Comparison of ENCODE assay signal across 7 cellular contexts in the genomic region with DNA sequence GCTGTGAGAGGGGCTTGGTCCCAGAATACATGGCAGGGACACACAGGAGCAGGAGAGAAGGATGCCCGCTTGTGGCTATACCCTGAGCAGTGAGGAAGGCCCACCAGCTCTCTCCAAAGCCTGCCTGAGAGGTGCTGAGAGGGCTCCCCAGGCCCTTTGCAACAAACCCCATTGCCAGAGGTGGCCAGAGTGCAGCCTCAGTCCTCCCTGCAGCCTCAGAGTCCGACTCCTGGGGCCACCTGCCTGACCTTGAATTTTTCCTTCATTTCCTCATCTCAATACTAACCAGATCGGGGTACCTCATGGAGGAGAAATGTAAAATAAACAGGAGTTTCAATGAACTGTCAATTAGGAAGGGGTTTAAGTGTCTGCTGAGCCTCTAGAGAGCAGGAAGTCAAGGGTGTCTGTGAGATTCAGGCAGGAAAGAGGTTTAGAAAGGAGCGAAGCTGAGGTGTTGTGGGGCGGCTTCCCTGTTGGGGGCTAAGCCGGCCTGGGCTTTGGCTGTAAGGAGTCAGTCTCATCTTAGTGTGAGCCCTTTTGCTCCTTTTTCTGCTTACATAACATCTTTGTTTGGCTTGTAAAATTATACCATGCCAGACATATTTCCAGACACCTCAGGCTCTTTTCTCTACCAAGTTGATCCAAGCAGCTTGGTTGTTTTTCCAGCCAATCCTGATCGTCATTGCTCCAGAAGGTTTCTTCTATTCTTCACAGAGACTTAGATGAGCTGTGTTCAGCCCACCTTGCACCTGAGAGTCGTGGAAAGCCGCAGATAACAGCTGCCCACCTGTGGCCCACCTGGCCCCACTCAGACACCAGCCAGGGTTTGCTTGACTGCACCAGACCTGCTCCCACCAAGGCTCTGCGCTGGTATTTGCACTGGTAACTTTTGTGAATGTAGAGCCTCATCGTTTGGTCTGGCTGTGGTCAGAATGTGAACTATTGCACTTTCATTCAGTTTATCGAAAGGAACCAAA. TPM values are rescaled to one million over a fixed set of nuclear protein-coding genes. Genes with fewer than 3 reads are reported as not detected.
DNase-seq lines count a peak whose midpoint lies in the region; ATAC-seq and TF ChIP-seq lines count a peak whose summit lies in the region.

No MANE protein-coding gene starts in this region.

- H3K27ac Mint-ChIP-seq in naive B cell = peak overlapping the region; percentile 8 to 92 (median 90)

- H3K36me3 Mint-ChIP-seq in naive B cell = no peaks in the 10 kb centered on the region

- no peak for DNase-seq in PC-3
- peak; percentile 28 for DNase-seq in naive B cell
- no peak for DNase-seq in NCI-H510A treated with DMSO at 0.1 percent for 48 hours (lab: John Stamatoyannopoulos, UW)
- no peak for DNase-seq in right cardiac atrium
- no peak for DNase-seq in occipital lobe (lab: John Stamatoyannopoulos, UW)

- POLR2A ChIA-PET in PC-3 (lab: Charles Lee; ENCODE audit: unreplicated experiment) = no interaction called here

- no peaks in the 10 kb centered on the region for H3K9me2 ChIP-seq in PC-3 (replicated peaks; ENCODE audit: low read length)

- no peaks in the 10 kb centered on the region for H3K27me3 Mint-ChIP-seq in naive B cell

- H3K4me3 ChIP-seq in PC-3 (ENCODE audit: low read length) (no peak overlapping the region), right cardiac atrium (ENCODE audit: low read length) (no peak overlapping the region)

- H3F3A ChIP-seq in PC-3 (ENCODE audit: low read length, unreplicated experiment) = no peaks in the 10 kb centered on the region

- peak overlapping the region in 7 of 8 donors; percentile 12 to 81 (median 50) for H3K4me3 Mint-ChIP-seq in naive B cell

- H3K79me2 ChIP-seq in PC-3 (ENCODE audit: low read length) = peaks cover 92% of the 10 kb centered on the region

- H3K27ac ChIP-seq in PC-3 (ENCODE audit: low read length) = no peak overlapping the region
- no peak overlapping the region for H3K27ac ChIP-seq in right cardiac atrium (ENCODE audit: low read length)

- no peaks in the 10 kb centered on the region for H3K9me3 Mint-ChIP-seq in naive B cell

- no peaks in the 10 kb centered on the region for H4K20me1 ChIP-seq in PC-3 (ENCODE audit: low read length)

- peaks cover 7% of the 10 kb centered on the region for H3K4me1 ChIP-seq in PC-3 (ENCODE audit: insufficient read depth, low read length)
- peaks cover 3% of the 10 kb centered on the region for H3K4me1 ChIP-seq in right cardiac atrium (ENCODE audit: control insufficient read depth, insufficient read depth, low read length)

- H3K9me3 ChIP-seq in PC-3 (ENCODE audit: low read length) (no peaks in the 10 kb centered on the region), right cardiac atrium (ENCODE audit: control insufficient read depth, low read length) (no peaks in the 10 kb centered on the region)

- CTCF ChIA-PET in PC-3 (lab: Charles Lee) = interaction anchor here (0.6 kb wide), 1 partner anchor 237 kb away, joined by 3 read pairs; no protein-coding TSS in a partner anchor

- H2AFZ ChIP-seq in PC-3 (ENCODE audit: low read length) = no peak overlapping the region

- H3K9ac ChIP-seq in PC-3 (ENCODE audit: low read length) = no peak overlapping the region

- H3K27me3 ChIP-seq in PC-3 (ENCODE audit: low read length) = no peaks in the 10 kb centered on the region
- H3K27me3 ChIP-seq in right cardiac atrium (ENCODE audit: control insufficient read depth, insufficient read depth) = no peaks in the 10 kb centered on the region

- no peak for TF ChIP-seq CTCF in PC-3 (conservative IDR thresholded peaks at IDR 0.05; ENCODE audit: low read depth, low read length)

- peaks cover 65 to 87% (median 72%) of the 10 kb centered on the region in 3 donors for H3K4me1 Mint-ChIP-seq in naive B cell

- ATAC-seq in GM18873 (IDR thresholded peaks at IDR 0.05; ENCODE audit: low FRiP score, unreplicated experiment) (peak; percentile 51), HG02623 (IDR thresholded peaks at IDR 0.05; ENCODE audit: unreplicated experiment) (peak; percentile 56), PC-3 (peak; percentile 12), naive B cell (ENCODE audit: low read depth in 2 of 2) (peak; percentile 46 to 53), right cardiac atrium (no peak)

- intact Hi-C loops in PC-3 (cut with micrococcal nuclease) = no loop called here
- intact Hi-C loops in right cardiac atrium (cut with DNase I) = no loop called here

- H3K36me3 ChIP-seq in PC-3 (ENCODE audit: low read depth, low read length) = no peaks in the 10 kb centered on the region

- no TSS peak for BruUV-seq in PC-3 (replicated peaks; lab: Mats Ljungman, UMichigan)

- 75% methylated on average over 12 of the region's 12 CpGs for WGBS in right cardiac atrium

- no peak overlapping the region for H3K4me2 ChIP-seq in PC-3 (ENCODE audit: low read length)

RNA-seq across cellular contexts. Expression of gene CMTM7, which starts 36.7 kb away (rescaled TPM):
- total RNA-seq in PC-3 (2014; rRNA removed) = 37.1 and 71.0 TPM in 2 replicates
- 100 to 1,000 TPM in 2 of 6 donors, 10 to 100 TPM in 4; 56.8 to 116 (median 73.3) TPM for polyA plus RNA-seq in naive B cell (ENCODE audit: low read depth in 6 of 6)
- 1 to 10 TPM; 5.7 to 8.4 (median 6.7) TPM for total RNA-seq in right cardiac atrium
- polyA plus RNA-seq in right cardiac atrium = 4.8 TPM
- total RNA-seq in occipital lobe = 0.31 TPM

Comparison
In these comparisons a context has a peak if more than half of its experiments do, and no peak if none do; other contexts are left out.
1. ATAC-seq: peak in GM18873 (single experiment), HG02623 (single experiment), PC-3 (single experiment) and naive B cell (2 of 2); none in right cardiac atrium (0 of 2).